In genomic region chr17:18319604-18320256, GRCh38 we compare ENCODE assay signal across 10 cellular contexts. TPM values are rescaled to one million over a fixed set of nuclear protein-coding genes. Genes with fewer than 3 reads are reported as not detected.
DNase-seq lines count a peak whose midpoint lies in the region; ATAC-seq and TF ChIP-seq lines count a peak whose summit lies in the region.
"Had no signal": no experiment of that assay in that cellular context is flagged by ENCODE, and none has a peak within 500 bp of the region (broad histone marks: within the 10 kb centered on the region; RNA-seq: fewer than 3 reads in every experiment).

No MANE protein-coding gene starts in this region.

- TF ChIP-seq EP300 in sigmoid colon (IDR thresholded peaks at IDR 0.05) = no peak

- no peak overlapping the region for H3K9ac ChIP-seq in Karpas-422 (ENCODE audit: low read length)

- no peaks in the 10 kb centered on the region for H3K9me3 ChIP-seq in Karpas-422 (ENCODE audit: low read length)
- no peaks in the 10 kb centered on the region for H3K9me3 ChIP-seq in sigmoid colon
- H3K9me3 ChIP-seq: neutrophil had no signal

- peak; percentile 75 for TF ChIP-seq CTCF in VCaP (conservative IDR thresholded peaks at IDR 0.05)
- peak; percentile 65 for TF ChIP-seq CTCF in foreskin keratinocyte (conservative IDR thresholded peaks at IDR 0.05)
- TF ChIP-seq CTCF in sigmoid colon (IDR thresholded peaks at IDR 0.05) = peak in 1 of 4 experiments; percentile 32

- no peak overlapping the region for H3K27ac ChIP-seq in Karpas-422 (ENCODE audit: low read length)
- H3K27ac ChIP-seq in VCaP = no peak overlapping the region
- H3K27ac ChIP-seq in foreskin keratinocyte = no peak overlapping the region
- H3K27ac ChIP-seq in sigmoid colon = no peak overlapping the region
- H3K27ac ChIP-seq: SK-N-MC had no signal

- H3K27me3 ChIP-seq in Karpas-422 (ENCODE audit: low read length) (no peaks in the 10 kb centered on the region), foreskin keratinocyte (no peaks in the 10 kb centered on the region), sigmoid colon (no peaks in the 10 kb centered on the region)
- H3K27me3 ChIP-seq: neutrophil had no signal

- TF ChIP-seq POLR2A in sigmoid colon (IDR thresholded peaks at IDR 0.05) = no peak

- DNase-seq in DMS114 treated with DMSO at 0.1 percent for 48 hours (lab: John Stamatoyannopoulos, UW; ENCODE audit: unreplicated experiment) (peak; percentile 14), Karpas-422 (peak; percentile 57), foreskin keratinocyte (peak; percentile 3 to 22), sigmoid colon (peak; percentile 61), activated T-cell treated with anti-CD3 and anti-CD28 coated beads for 4 hours (no peak)

- H3K4me2 ChIP-seq in Karpas-422 (ENCODE audit: low read depth, low read length, poor library complexity, severe bottlenecking) = no peak overlapping the region

- no peak overlapping the region for H3K4me3 ChIP-seq in Karpas-422 (ENCODE audit: low read length)
- peak overlapping the region in 1 of 4 donors; percentile 13 for H3K4me3 ChIP-seq in sigmoid colon
- H3K4me3 ChIP-seq: SK-N-MC had no signal

- peaks cover 55% of the 10 kb centered on the region for H3K79me2 ChIP-seq in Karpas-422 (ENCODE audit: low read length)

- H3K36me3 ChIP-seq in Karpas-422 (ENCODE audit: insufficient read depth, low read length) = no peaks in the 10 kb centered on the region; the same call in 1 of the 2 replicates
- H3K36me3 ChIP-seq in sigmoid colon = peaks cover 14 to 71% (median 31%) of the 10 kb centered on the region in 4 donors

- H2AFZ ChIP-seq in Karpas-422 (ENCODE audit: low read length) = no peak overlapping the region

- H4K20me1 ChIP-seq in Karpas-422 (ENCODE audit: insufficient read depth, low read depth, low read length) = peaks cover 11% of the 10 kb centered on the region; the same call in 1 of the 2 replicates

- no peak for ATAC-seq in foreskin keratinocyte
- ATAC-seq in GM21515 (IDR thresholded peaks at IDR 0.05; ENCODE audit: unreplicated experiment) = no peak
- no peak for ATAC-seq in HG02623 (IDR thresholded peaks at IDR 0.05; ENCODE audit: unreplicated experiment)

- WGBS in sigmoid colon, 2 donors = 67 to 71% methylated on average over 13 of the region's 13 CpGs

- peaks cover 35% of the 10 kb centered on the region for H3K4me1 ChIP-seq in Karpas-422 (ENCODE audit: low read length)
- H3K4me1 ChIP-seq in foreskin keratinocyte = no peaks in the 10 kb centered on the region
- H3K4me1 ChIP-seq in sigmoid colon = peaks cover 0 to 60% (median 54%) of the 10 kb centered on the region in 4 donors

- intact Hi-C loops in sigmoid colon (cut with DNase I) = loop anchor here (5.0 kb wide), 1 partner anchor 92 kb away; the partner anchor contains the start of gene LLGL1

- no peaks in the 10 kb centered on the region for H3K9me2 ChIP-seq in Karpas-422 (replicated peaks; ENCODE audit: insufficient read depth, low read length)

RNA-seq across cellular contexts. Expression of gene SMCR8, which starts 4.6 kb away (rescaled TPM):
- 12.7 and 14.4 TPM in 2 replicates for total RNA-seq in Karpas-422 (2014; rRNA removed; shearing (Covaris generic); ENCODE audit: low replicate concordance)
- total RNA-seq in foreskin keratinocyte = 14.0 and 15.5 TPM in 2 replicates
- polyA plus RNA-seq in foreskin keratinocyte = 2.5 and 2.7 TPM in 2 replicates
- 10 to 100 TPM in 3 of 4 donors, 1 to 10 TPM in 1; 9.3 to 12.2 (median 10.6) TPM for total RNA-seq in sigmoid colon
- polyA plus RNA-seq in sigmoid colon = 10 to 100 TPM in 1 of 3 donors, 1 to 10 TPM in 2; 4.2 to 16.6 (median 6.7) TPM

RNA-seq across cellular contexts. Expression of gene TOP3A, which starts 4.9 kb away (rescaled TPM):
- total RNA-seq in Karpas-422 (2014; rRNA removed; shearing (Covaris generic); ENCODE audit: low replicate concordance) = 19.0 and 34.9 TPM in 2 replicates
- 24.2 and 27.4 TPM in 2 replicates for total RNA-seq in foreskin keratinocyte
- polyA plus RNA-seq in foreskin keratinocyte = 11.3 and 12.6 TPM in 2 replicates
- total RNA-seq in sigmoid colon = 10 to 100 TPM; 22.1 to 42.4 (median 26.0) TPM
- polyA plus RNA-seq in sigmoid colon = 10 to 100 TPM in 1 of 3 donors, 1 to 10 TPM in 2; 5.4 to 21.6 (median 5.5) TPM

RNA-seq across cellular contexts. Expression of gene SHMT1, which starts 43.6 kb away (rescaled TPM):
- 16.7 and 17.7 TPM in 2 replicates for total RNA-seq in Karpas-422 (2014; rRNA removed; shearing (Covaris generic); ENCODE audit: low replicate concordance)
- total RNA-seq in foreskin keratinocyte (41.1 and 58.5 TPM in 2 replicates), sigmoid colon (10 to 100 TPM; 21.9 to 34.2 (median 26.9) TPM)
- polyA plus RNA-seq in foreskin keratinocyte (35.2 and 48.0 TPM in 2 replicates), sigmoid colon (10 to 100 TPM; 16.2 to 34.8 (median 24.7) TPM)

RNA-seq across cellular contexts. Expression of gene EVPLL, which starts 57.8 kb away (rescaled TPM):
- not detected in 2 replicates for total RNA-seq in Karpas-422 (2014; rRNA removed; shearing (Covaris generic); ENCODE audit: low replicate concordance)
- 0.11 and 0.17 TPM in 2 replicates for total RNA-seq in foreskin keratinocyte
- 0.07 and 0.15 TPM in 2 replicates for polyA plus RNA-seq in foreskin keratinocyte
- not detected for total RNA-seq in sigmoid colon
- under 1 TPM in 2 of 3 donors, not detected in 1; 0.28 to 0.60 TPM for polyA plus RNA-seq in sigmoid colon

RNA-seq across cellular contexts. Expression of gene MIEF2, which starts 59.3 kb away (rescaled TPM):
- 4.5 and 14.2 TPM in 2 replicates for total RNA-seq in Karpas-422 (2014; rRNA removed; shearing (Covaris generic); ENCODE audit: low replicate concordance)
- total RNA-seq in foreskin keratinocyte = 14.7 and 14.9 TPM in 2 replicates
- polyA plus RNA-seq in foreskin keratinocyte = 11.0 and 12.8 TPM in 2 replicates
- total RNA-seq in sigmoid colon = 10 to 100 TPM in 3 of 4 donors, 1 to 10 TPM in 1; 8.7 to 14.4 (median 11.7) TPM
- 10 to 100 TPM in 2 of 3 donors, 1 to 10 TPM in 1; 3.7 to 11.4 (median 11.1) TPM for polyA plus RNA-seq in sigmoid colon
